21 cellular contexts compared by ENCODE assay signal in genomic region chr10:29109700-29110099, GRCh38.
DNase-seq lines count a peak whose midpoint lies in the region; ATAC-seq, FAIRE-seq and TF ChIP-seq lines count a peak whose summit lies in the region.
"Had no signal": no experiment of that assay in that cellular context is flagged by ENCODE, and none has a peak within 500 bp of the region (broad histone marks: within the 10 kb centered on the region; RNA-seq: fewer than 3 reads in every experiment).

No MANE protein-coding gene starts in this region.

- peak overlapping the region; percentile 90 for H3K27ac Mint-ChIP-seq in mesothelial cell of epicardium
- no peak overlapping the region for H3K27ac Mint-ChIP-seq in natural killer cell
- H3K27ac Mint-ChIP-seq: CD4-positive, alpha-beta T cell had no signal

- H2BK5ac ChIP-seq in neuronal stem cell (ENCODE audit: low read length), result no peak overlapping the region

- FAIRE-seq in HepG2 (lab: Jason Lieb, UNC), result peak; percentile 26
- FAIRE-seq: G401.6 had no signal

- TF ChIP-seq POLR2A in HepG2 (IDR thresholded peaks at IDR 0.05; ENCODE audit: insufficient read depth in 1 of 2, low read depth in 2 of 2, low read length in 2 of 2), result no peak
- no peak for TF ChIP-seq POLR2A in right lobe of liver (IDR thresholded peaks at IDR 0.05)

- no peaks in the 10 kb centered on the region for H3K9me3 ChIP-seq in HepG2 (ENCODE audit: low read length)
- H3K9me3 ChIP-seq in right lobe of liver, result no peaks in the 10 kb centered on the region
- H3K9me3 ChIP-seq in neuronal stem cell (replicated peaks in 1 of 2; ENCODE audit: control insufficient read depth in 2 of 2, insufficient read depth in 1 of 2, low read depth in 1 of 2, low read length in 2 of 2), result no peaks in the 10 kb centered on the region
- H3K9me3 ChIP-seq: BLaER1 had no signal

- H3K14ac ChIP-seq in neuronal stem cell (ENCODE audit: low read length), result no peak overlapping the region

- no peak overlapping the region for H3K4me3 ChIP-seq in HepG2 (replicated peaks in 1 of 3; ENCODE audit: insufficient read depth in 1 of 3, low read depth in 2 of 3, low read length in 3 of 3)
- H3K4me3 ChIP-seq in right lobe of liver, result no peak overlapping the region
- no peak overlapping the region for H3K4me3 ChIP-seq in neuronal stem cell (ENCODE audit: low read length in 2 of 2)
- H3K4me3 ChIP-seq: BLaER1 had no signal

- H3K79me2 ChIP-seq in HepG2 (ENCODE audit: insufficient read depth, low read length), result no peaks in the 10 kb centered on the region

- no peaks in the 10 kb centered on the region for H3K79me1 ChIP-seq in neuronal stem cell (ENCODE audit: low read depth, low read length)

- in situ Hi-C loops in HepG2 (cut with HindIII; ENCODE audit: extremely low pct_ligation_motif_present, low pct_unique_long_range_greater_than_20kb), result no loop called here

- no peak overlapping the region for H2BK120ac ChIP-seq in neuronal stem cell (ENCODE audit: low read depth, low read length)

- H3K4me1 ChIP-seq in HepG2 (ENCODE audit: insufficient read depth, low read length) (peaks cover 45% of the 10 kb centered on the region), right lobe of liver (peaks cover 0 to 13% (median 5%) of the 10 kb centered on the region in 4 donors), neuronal stem cell (ENCODE audit: control insufficient read depth in 2 of 2, insufficient read depth in 1 of 2, low read depth in 1 of 2, low read length in 2 of 2) (peaks cover 0 to 5% of the 10 kb centered on the region in 2 donors)
- H3K4me1 ChIP-seq: BLaER1 had no signal

- H3K4me3 Mint-ChIP-seq in mesothelial cell of epicardium (no peak overlapping the region), natural killer cell (no peak overlapping the region)
- H3K4me3 Mint-ChIP-seq: CD4-positive, alpha-beta T cell had no signal

- no peak overlapping the region for H3K4ac ChIP-seq in neuronal stem cell (ENCODE audit: low read length)

- H2AFZ ChIP-seq in HepG2 (ENCODE audit: low read length) (no peak overlapping the region), neuronal stem cell (ENCODE audit: low read length) (no peak overlapping the region)

- H3K9me3 Mint-ChIP-seq in mesothelial cell of epicardium (no peaks in the 10 kb centered on the region), natural killer cell (no peaks in the 10 kb centered on the region)

- no peak overlapping the region for H2AK5ac ChIP-seq in neuronal stem cell (ENCODE audit: low read depth, low read length)

- H3K27me3 Mint-ChIP-seq in mesothelial cell of epicardium (ENCODE audit: low read depth) (no peaks in the 10 kb centered on the region), natural killer cell (ENCODE audit: low read depth in 2 of 2) (peaks cover 3 to 8% of the 10 kb centered on the region in 2 donors)

- DNase-seq in HepG2 (ENCODE audit: low spot score), result peak; percentile 65
- DNase-seq in right lobe of liver, result no peak
- DNase-seq in SW480 (ENCODE audit: low spot score), result peak; percentile 96
- DNase-seq in mesothelial cell of epicardium (ENCODE audit: low spot score in 2 of 2, unreplicated experiment in 2 of 2), result no peak
- DNase-seq in neuronal stem cell (ENCODE audit: low spot score), result no peak
- no peak for DNase-seq in nucleus accumbens (lab: John Stamatoyannopoulos, UW)
- no peak for DNase-seq in OCI-M2 (lab: John Stamatoyannopoulos, UW; ENCODE audit: unreplicated experiment)
- no peak for DNase-seq in natural killer cell
- DNase-seq: CD4-positive, alpha-beta T cell; DMS53; KBM-7; MV-4-11; NCI-H1105; NCI-H1436 treated with DMSO at 0.1 percent for 48 hours; NCI-H187 treated with DMSO at 0.1 percent for 48 hours; NCI-H748 treated with DMSO at 0.1 percent for 48 hours; RPMI8226; SHP77 had no signal

- TF ChIP-seq CTCF in HepG2 (CRISPR knock-in tag; IDR thresholded peaks at IDR 0.05), result no peak
- TF ChIP-seq CTCF in right lobe of liver (IDR thresholded peaks at IDR 0.05), result no peak
- no peak for TF ChIP-seq CTCF in mesothelial cell of epicardium (IDR thresholded peaks at IDR 0.05; ENCODE audit: unreplicated experiment)
- no peak for TF ChIP-seq CTCF in natural killer cell (IDR thresholded peaks at IDR 0.05)

- no peak overlapping the region for H2BK15ac ChIP-seq in neuronal stem cell (ENCODE audit: low read length)

- WGBS in HepG2 (ENCODE audit: low lambda C conversion rate), result 0% methylated on average over 6 of the region's 6 CpGs
- 76% methylated on average over 5 of the region's 6 CpGs for WGBS in right lobe of liver (ENCODE audit: insufficient coverage, low coverage, low lambda C conversion rate, missing lambda C conversion rate)
- WGBS in neuronal stem cell (ENCODE audit: extremely low coverage in 2 of 2, insufficient read length in 2 of 2, insufficient replicate concordance in 1 of 2), 2 donors, result no CpG with 5 or more reads among the region's 6 CpGs

- H2BK12ac ChIP-seq in neuronal stem cell (ENCODE audit: low read length), result no peak overlapping the region

- H3K27ac ChIP-seq in HepG2 (ENCODE audit: extremely low read length, insufficient read depth, low read length) (no peak overlapping the region), right lobe of liver (no peak overlapping the region), neuronal stem cell (replicated peaks; ENCODE audit: low read length) (no peak overlapping the region)
- H3K27ac ChIP-seq: BLaER1 had no signal

- CTCF ChIA-PET in HepG2 (lab: Yijun Ruan, JAX; ENCODE audit: low intra/inter-chr PET ratio, low total read pairs), result no interaction called here

- no peak for TF ChIP-seq RAD21 in HepG2 (CRISPR knock-in tag; IDR thresholded peaks at IDR 0.05)

- no peak overlapping the region for H3K23ac ChIP-seq in neuronal stem cell (ENCODE audit: low read depth, low read length, poor library complexity)

- POLR2A ChIA-PET in HepG2 (lab: Yijun Ruan, JAX), result no interaction called here

- no peak overlapping the region for H4K91ac ChIP-seq in neuronal stem cell (ENCODE audit: low read depth, low read length, poor library complexity)

- H3K36me3 ChIP-seq in HepG2 (replicated peaks in 1 of 2; ENCODE audit: control insufficient read depth in 1 of 2, insufficient read depth in 2 of 2, low read length in 2 of 2), result no peaks in the 10 kb centered on the region
- no peaks in the 10 kb centered on the region for H3K36me3 ChIP-seq in right lobe of liver
- no peaks in the 10 kb centered on the region for H3K36me3 ChIP-seq in neuronal stem cell (replicated peaks in 1 of 2; ENCODE audit: control insufficient read depth in 2 of 2, insufficient read depth in 2 of 2, low read length in 2 of 2)
- H3K36me3 ChIP-seq: BLaER1 had no signal

- H3K9ac ChIP-seq in HepG2 (ENCODE audit: insufficient read depth, low read depth, low read length) (no peak overlapping the region), neuronal stem cell (ENCODE audit: low read depth, low read length, poor library complexity) (no peak overlapping the region)
- H3K9ac ChIP-seq: BLaER1 had no signal

- TF ChIP-seq EP300 in HepG2 (IDR thresholded peaks at IDR 0.05; ENCODE audit: low read depth in 2 of 2, low read length in 2 of 2), result peak in 1 of 2 experiments; percentile 32; a peak in 1 of 4 replicates
- no peak for TF ChIP-seq EP300 in HepG2 (CRISPR knock-in tag; IDR thresholded peaks at IDR 0.05; ENCODE audit: borderline replicate concordance)

- H3K4me2 ChIP-seq in HepG2 (ENCODE audit: low read depth, low read length) (peak overlapping the region; percentile 39), neuronal stem cell (ENCODE audit: insufficient read depth, low read length, poor library complexity, severe bottlenecking) (no peak overlapping the region)
- H3K4me2 ChIP-seq: BLaER1 had no signal

- ATAC-seq in HepG2 (peak; percentile 35; the same call in 2 of the 3 replicates), right lobe of liver (no peak), natural killer cell (no peak)
- ATAC-seq: HCT116 had no signal

- no peak overlapping the region for H3K18ac ChIP-seq in neuronal stem cell (ENCODE audit: low read length)

- H3K27me3 ChIP-seq in HepG2 (ENCODE audit: control insufficient read depth in 1 of 2, insufficient read depth in 2 of 2, low read length in 2 of 2), result peaks cover 0 to 2% of the 10 kb centered on the region in 2 experiments; a peak in 1 of 5 replicates
- no peaks in the 10 kb centered on the region for H3K27me3 ChIP-seq in right lobe of liver
- H3K27me3 ChIP-seq in neuronal stem cell (ENCODE audit: control insufficient read depth in 3 of 3, insufficient read depth in 3 of 3, low read depth in 1 of 3, low read length in 3 of 3), result no peaks in the 10 kb centered on the region
- H3K27me3 ChIP-seq: BLaER1 had no signal

- H3K36me3 Mint-ChIP-seq in mesothelial cell of epicardium, result peaks cover under 1% of the 10 kb centered on the region
- H3K36me3 Mint-ChIP-seq in natural killer cell, result no peaks in the 10 kb centered on the region

- H3K4me1 Mint-ChIP-seq in mesothelial cell of epicardium (peaks cover 77% of the 10 kb centered on the region), natural killer cell (no peaks in the 10 kb centered on the region)

- no TSS peak for BruUV-seq in HepG2 (replicated peaks; lab: Mats Ljungman, UMichigan)

- H4K8ac ChIP-seq in neuronal stem cell (ENCODE audit: low read depth, low read length), result no peak overlapping the region

- H4K20me1 ChIP-seq in HepG2 (ENCODE audit: insufficient read depth, low read length), result no peaks in the 10 kb centered on the region
- H4K20me1 ChIP-seq: BLaER1 had no signal

- intact Hi-C loops in HepG2 (cut with micrococcal nuclease; ENCODE audit: unreplicated experiment), result no loop called here
- intact Hi-C loops in right lobe of liver (cut with DNase I), result loop anchor here in 1 of 2 donors (10.0 kb wide), 1 partner anchor 445 kb away; no protein-coding TSS in a partner anchor
- intact Hi-C loops in natural killer cell (cut with micrococcal nuclease), result no loop called here

TF ChIP-seq in HepG2, 621 proteins besides CTCF, POLR2A, EP300 and RAD21 (continues in another document):
- TF ChIP-seq KAT7 (CRISPR knock-in tag; IDR thresholded peaks at IDR 0.05; ENCODE audit: borderline replicate concordance), result no peak

Comparison
In these comparisons a context has a peak if more than half of its experiments do, and no peak if none do; other contexts are left out.
1. DNase-seq: peak in HepG2 (single experiment) and SW480 (single experiment); none in right lobe of liver (0 of 3), mesothelial cell of epicardium (0 of 2), neuronal stem cell (single experiment), nucleus accumbens (0 of 56), OCI-M2 (single experiment) and natural killer cell (single experiment).